ENCODE assay signal across 8 cellular contexts in genomic region chr11:1573847-1574255, GRCh38. TPM values are rescaled to one million over a fixed set of nuclear protein-coding genes. Genes with fewer than 3 reads are reported as not detected.
DNase-seq lines count a peak whose midpoint lies in the region; ATAC-seq and TF ChIP-seq lines count a peak whose summit lies in the region.

No MANE protein-coding gene starts in this region.

- no peaks in the 10 kb centered on the region for H3F3A ChIP-seq in Loucy (ENCODE audit: low read depth)

- no peak overlapping the region for H3K9ac ChIP-seq in Loucy (ENCODE audit: low read depth, low read length, poor library complexity, severe bottlenecking)

- H3K9me2 ChIP-seq in Loucy (replicated peaks; ENCODE audit: low read depth, low read length): no peaks in the 10 kb centered on the region

- no peak overlapping the region; the same call in 1 of the 2 replicates for H2AFZ ChIP-seq in Loucy (ENCODE audit: low read length)

- H3K27me3 Mint-ChIP-seq in CD4-positive, CD25-positive, alpha-beta regulatory T cell: peaks cover 24% of the 10 kb centered on the region
- no peaks in the 10 kb centered on the region for H3K27me3 Mint-ChIP-seq in central memory CD8-positive, alpha-beta T cell
- peaks cover 4 to 9% (median 8%) of the 10 kb centered on the region in 5 donors for H3K27me3 Mint-ChIP-seq in naive thymus-derived CD8-positive, alpha-beta T cell

- peaks cover 4% of the 10 kb centered on the region for H3K36me3 Mint-ChIP-seq in CD4-positive, CD25-positive, alpha-beta regulatory T cell
- H3K36me3 Mint-ChIP-seq in central memory CD8-positive, alpha-beta T cell (ENCODE audit: insufficient read depth): peaks cover 25% of the 10 kb centered on the region
- peaks cover 0 to 9% (median 6%) of the 10 kb centered on the region in 3 donors for H3K36me3 Mint-ChIP-seq in naive thymus-derived CD8-positive, alpha-beta T cell

- ATAC-seq in CD4-positive, CD25-positive, alpha-beta regulatory T cell (ENCODE audit: low read depth in 2 of 2): no peak
- no peak for ATAC-seq in central memory CD8-positive, alpha-beta T cell (replicated peaks; ENCODE audit: extremely low read depth, poor library complexity, severe bottlenecking)
- ATAC-seq in naive thymus-derived CD8-positive, alpha-beta T cell: peak in 1 of 2 donors; percentile 5
- ATAC-seq in HG03045 (IDR thresholded peaks at IDR 0.05; ENCODE audit: unreplicated experiment): no peak
- ATAC-seq in HG03354 (IDR thresholded peaks at IDR 0.05; ENCODE audit: poor library complexity, severe bottlenecking, unreplicated experiment): no peak

- POLR2A ChIA-PET in naive thymus-derived CD8-positive, alpha-beta T cell (lab: Charles Lee): interaction anchor here (0.5 to 3.7 kb wide), 10 partner anchors 15 to 311 kb away, joined by 3 to 28 read pairs (median 4); no protein-coding TSS in a partner anchor

- H3K9me3 ChIP-seq in CD4-positive, CD25-positive, alpha-beta regulatory T cell (ENCODE audit: control insufficient read depth in 2 of 2, low read length in 2 of 2): no peaks in the 10 kb centered on the region
- H3K9me3 ChIP-seq in Loucy (ENCODE audit: insufficient read depth, low read depth, low read length): no peaks in the 10 kb centered on the region

- peak overlapping the region; percentile 74 for H3K4me2 ChIP-seq in Loucy (ENCODE audit: low read depth, low read length, poor library complexity, severe bottlenecking)

- no peaks in the 10 kb centered on the region for H4K20me1 ChIP-seq in Loucy (ENCODE audit: insufficient read depth, low read length, poor library complexity, severe bottlenecking)

- peaks cover 0 to 32% (median 4%) of the 10 kb centered on the region in 4 donors for H3K4me1 Mint-ChIP-seq in CD4-positive, CD25-positive, alpha-beta regulatory T cell
- H3K4me1 Mint-ChIP-seq in central memory CD8-positive, alpha-beta T cell: peaks cover 21% of the 10 kb centered on the region
- peaks cover 12 to 27% (median 18%) of the 10 kb centered on the region in 4 donors for H3K4me1 Mint-ChIP-seq in naive thymus-derived CD8-positive, alpha-beta T cell

- peak overlapping the region; percentile 44 for H3K4me3 ChIP-seq in CD4-positive, CD25-positive, alpha-beta regulatory T cell (ENCODE audit: low read depth, low read length)
- no peak overlapping the region for H3K4me3 ChIP-seq in Loucy (ENCODE audit: low read length, poor library complexity, severe bottlenecking)

- peaks cover 40% of the 10 kb centered on the region for H3K4me1 ChIP-seq in CD4-positive, CD25-positive, alpha-beta regulatory T cell (ENCODE audit: control insufficient read depth, insufficient read depth, low read length, poor library complexity, severe bottlenecking)
- H3K4me1 ChIP-seq in Loucy (ENCODE audit: insufficient read depth, low read length, poor library complexity, severe bottlenecking): no peaks in the 10 kb centered on the region

- H3K27me3 ChIP-seq in CD4-positive, CD25-positive, alpha-beta regulatory T cell (ENCODE audit: control insufficient read depth, insufficient read depth, low read length): peaks cover 3% of the 10 kb centered on the region
- H3K27me3 ChIP-seq in Loucy (ENCODE audit: insufficient read depth, low read length, poor library complexity, severe bottlenecking): no peaks in the 10 kb centered on the region

- TF ChIP-seq CTCF in Loucy (conservative IDR thresholded peaks at IDR 0.05; ENCODE audit: low read length): no peak

- no peaks in the 10 kb centered on the region for H3K79me2 ChIP-seq in Loucy (ENCODE audit: insufficient read depth, low read length)

- H3K27ac ChIP-seq in CD4-positive, CD25-positive, alpha-beta regulatory T cell (ENCODE audit: insufficient read depth, low read length, poor library complexity, severe bottlenecking): peak overlapping the region; percentile 93

- H3K27ac Mint-ChIP-seq in CD4-positive, CD25-positive, alpha-beta regulatory T cell: peak overlapping the region; percentile 52 to 92 (median 73)
- peak overlapping the region; percentile 93 for H3K27ac Mint-ChIP-seq in central memory CD8-positive, alpha-beta T cell (ENCODE audit: low read depth)
- H3K27ac Mint-ChIP-seq in naive thymus-derived CD8-positive, alpha-beta T cell: peak overlapping the region; percentile 2 to 95 (median 89)

- DNase-seq in CD4-positive, CD25-positive, alpha-beta regulatory T cell: peak in 1 of 3 donors; percentile 19
- DNase-seq in central memory CD8-positive, alpha-beta T cell (ENCODE audit: low spot score in 2 of 2): no peak
- peak in 1 of 10 donors; percentile 63 for DNase-seq in naive thymus-derived CD8-positive, alpha-beta T cell
- DNase-seq in NCI-H524 treated with DMSO at 0.1 percent for 48 hours (lab: John Stamatoyannopoulos, UW): no peak
- no peak for DNase-seq in HUDEP-2 (lab: John Stamatoyannopoulos, UW; ENCODE audit: unreplicated experiment in 76 of 76)

- H3K4me3 Mint-ChIP-seq in CD4-positive, CD25-positive, alpha-beta regulatory T cell: peak overlapping the region; percentile 84 to 93 (median 86)
- H3K4me3 Mint-ChIP-seq in central memory CD8-positive, alpha-beta T cell: peak overlapping the region; percentile 88
- H3K4me3 Mint-ChIP-seq in naive thymus-derived CD8-positive, alpha-beta T cell: peak overlapping the region; percentile 71 to 87 (median 80)

- no peaks in the 10 kb centered on the region for H3K36me3 ChIP-seq in CD4-positive, CD25-positive, alpha-beta regulatory T cell (ENCODE audit: control insufficient read depth, insufficient read depth, low read length)
- no peaks in the 10 kb centered on the region for H3K36me3 ChIP-seq in Loucy (ENCODE audit: insufficient read depth, low read length)

- H3K9me3 Mint-ChIP-seq in CD4-positive, CD25-positive, alpha-beta regulatory T cell: peaks cover 0 to 3% (median 0%) of the 10 kb centered on the region in 7 donors
- H3K9me3 Mint-ChIP-seq in central memory CD8-positive, alpha-beta T cell: no peaks in the 10 kb centered on the region
- H3K9me3 Mint-ChIP-seq in naive thymus-derived CD8-positive, alpha-beta T cell: peaks cover 0 to 11% (median 4%) of the 10 kb centered on the region in 9 donors

RNA-seq across cellular contexts. Expression of gene DUSP8, which starts 1.8 kb away (rescaled TPM):
- 71.7 TPM for total RNA-seq in CD4-positive, CD25-positive, alpha-beta regulatory T cell
- polyA plus RNA-seq in CD4-positive, CD25-positive, alpha-beta regulatory T cell: under 1 TPM; 0.05 to 0.19 (median 0.07) TPM
- total RNA-seq in naive thymus-derived CD8-positive, alpha-beta T cell: 1 to 10 TPM; 3.1 to 5.1 TPM
- under 1 TPM in 2 of 3 donors, not detected in 1; 0.17 to 0.39 TPM for polyA plus RNA-seq in naive thymus-derived CD8-positive, alpha-beta T cell

RNA-seq across cellular contexts. Expression of gene KRTAP5-1, which starts 11.2 kb away (rescaled TPM):
- not detected for total RNA-seq in CD4-positive, CD25-positive, alpha-beta regulatory T cell
- not detected for polyA plus RNA-seq in CD4-positive, CD25-positive, alpha-beta regulatory T cell
- total RNA-seq in naive thymus-derived CD8-positive, alpha-beta T cell: not detected
- polyA plus RNA-seq in naive thymus-derived CD8-positive, alpha-beta T cell: not detected

RNA-seq across cellular contexts. Expression of gene KRTAP5-2, which starts 24.2 kb away (rescaled TPM):
- total RNA-seq in CD4-positive, CD25-positive, alpha-beta regulatory T cell: 0.35 TPM
- not detected for polyA plus RNA-seq in CD4-positive, CD25-positive, alpha-beta regulatory T cell
- total RNA-seq in naive thymus-derived CD8-positive, alpha-beta T cell: not detected
- polyA plus RNA-seq in naive thymus-derived CD8-positive, alpha-beta T cell: not detected

RNA-seq across cellular contexts. Expression of gene KRTAP5-3, which starts 34.4 kb away (rescaled TPM):
- total RNA-seq in CD4-positive, CD25-positive, alpha-beta regulatory T cell: not detected
- polyA plus RNA-seq in CD4-positive, CD25-positive, alpha-beta regulatory T cell: not detected
- total RNA-seq in naive thymus-derived CD8-positive, alpha-beta T cell: not detected
- not detected for polyA plus RNA-seq in naive thymus-derived CD8-positive, alpha-beta T cell

RNA-seq across cellular contexts. Expression of gene KRTAP5-4, which starts 48.1 kb away (rescaled TPM):
- not detected for total RNA-seq in CD4-positive, CD25-positive, alpha-beta regulatory T cell
- polyA plus RNA-seq in CD4-positive, CD25-positive, alpha-beta regulatory T cell: not detected
- not detected for total RNA-seq in naive thymus-derived CD8-positive, alpha-beta T cell
- polyA plus RNA-seq in naive thymus-derived CD8-positive, alpha-beta T cell: not detected

Comparison
In these comparisons a context has a peak if more than half of its experiments do, and no peak if none do; other contexts are left out.
1. RNA of gene DUSP8, which starts 1.8 kb away (total RNA-seq): 71.7 TPM in CD4-positive, CD25-positive, alpha-beta regulatory T cell (single experiment); 3.1 to 5.1 TPM in naive thymus-derived CD8-positive, alpha-beta T cell; every median in the first group is over 10 times any median in the second.
2. Peak in every context shown above with its lines, with median percentiles within 50 percentile points of each other: H3K27ac Mint-ChIP-seq and H3K4me3 Mint-ChIP-seq.